Comparison of ENCODE assay signal across 24 cellular contexts in the genomic region with DNA sequence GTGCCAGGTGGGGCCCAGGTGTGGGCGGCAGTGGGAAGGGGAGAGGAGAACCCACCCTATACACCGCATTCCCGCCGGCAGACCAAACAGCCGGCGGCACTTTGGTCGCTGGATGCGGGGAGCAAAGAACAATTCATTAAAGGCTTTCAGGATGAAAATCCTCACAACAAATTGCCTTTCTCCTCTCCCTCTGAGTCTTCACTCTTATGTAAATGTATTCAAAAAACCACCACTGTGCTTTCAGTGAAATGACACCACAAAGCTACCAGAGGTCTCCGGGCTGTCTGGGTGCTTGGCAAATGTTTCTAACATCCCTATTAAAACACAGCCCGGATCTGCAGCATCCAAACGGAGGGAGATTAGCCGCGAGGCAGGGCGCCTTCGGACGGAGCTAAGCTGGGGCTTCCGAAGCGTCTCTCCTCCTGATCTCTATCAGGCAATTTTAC.
DNase-seq lines count a peak whose midpoint lies in the region; ATAC-seq and TF ChIP-seq lines count a peak whose summit lies in the region.
"Had no signal": no experiment of that assay in that cellular context is flagged by ENCODE, and none has a peak within 500 bp of the region (broad histone marks: within the 10 kb centered on the region; RNA-seq: fewer than 3 reads in every experiment).

No MANE protein-coding gene starts in this region.

- H2BK12ac ChIP-seq in neuronal stem cell (ENCODE audit: low read length): no peak overlapping the region

- no peak overlapping the region for H3K23ac ChIP-seq in neuronal stem cell (ENCODE audit: low read depth, low read length, poor library complexity)

- no peak overlapping the region for H2BK15ac ChIP-seq in neuronal stem cell (ENCODE audit: low read length)

- H3K79me2 ChIP-seq in hepatocyte: no peaks in the 10 kb centered on the region

- TF ChIP-seq CTCF in hepatocyte (IDR thresholded peaks at IDR 0.05; ENCODE audit: poor library complexity) (no peak), vagina (IDR thresholded peaks at IDR 0.05) (no peak)

- H3K9ac ChIP-seq in neuronal stem cell (ENCODE audit: low read depth, low read length, poor library complexity): no peak overlapping the region

- no peak for ATAC-seq in right cardiac atrium
- ATAC-seq: CD8-positive, alpha-beta T cell; HCT116; left ventricle myocardium superior; stimulated activated naive CD8-positive, alpha-beta T cell treated with anti-CD3 and anti-CD28 coated beads, Interleukin-15, amount 100 ng/mL, for 72 hours had no signal

- H3K14ac ChIP-seq in neuronal stem cell (ENCODE audit: low read length): no peak overlapping the region

- H2BK120ac ChIP-seq in neuronal stem cell (ENCODE audit: low read depth, low read length): no peak overlapping the region

- H3K27ac ChIP-seq in hepatocyte: no peak overlapping the region
- no peak overlapping the region for H3K27ac ChIP-seq in neuronal stem cell (replicated peaks; ENCODE audit: low read length)
- no peak overlapping the region for H3K27ac ChIP-seq in vagina
- no peak overlapping the region for H3K27ac ChIP-seq in right cardiac atrium (ENCODE audit: low read length)
- H3K27ac ChIP-seq: cardiac muscle cell, dorsolateral prefrontal cortex, tibial nerve had no signal

- DNase-seq in HAP-1 (ENCODE audit: low spot score in 2 of 2): peak; percentile 59 to 69
- peak; percentile 26 for DNase-seq in NCI-H748 treated with DMSO at 0.1 percent for 48 hours (lab: John Stamatoyannopoulos, UW)
- DNase-seq in hepatocyte (ENCODE audit: low spot score): no peak
- no peak for DNase-seq in neuronal stem cell (ENCODE audit: low spot score)
- no peak for DNase-seq in vagina (ENCODE audit: extremely low spot score in 2 of 2)
- DNase-seq in T-helper 2 cell: no peak
- no peak for DNase-seq in AG08396 (ENCODE audit: low spot score)
- DNase-seq in right cardiac atrium: no peak
- DNase-seq: activated CD8-positive, alpha-beta memory T cell treated with anti-CD3 and anti-CD28 coated beads, Interleukin-2, amount 50 U/mL, for 48 hours; activated effector memory CD4-positive, alpha-beta T cell treated with anti-CD3 and anti-CD28 coated beads, Interleukin-2, amount 50 U/mL, for 16 hours; CD8-positive, alpha-beta T cell; dorsolateral prefrontal cortex; foreskin melanocyte; left ventricle myocardium superior; NCI-H1048; NCI-H2029 treated with DMSO at 0.1 percent for 48 hours; NCI-H524 treated with DMSO at 0.1 percent for 48 hours; Right ventricle myocardium superior; stimulated activated CD4-positive, alpha-beta T cell treated with anti-CD3 and anti-CD28 coated beads, Interleukin-4, amount 100 ng/mL, for 4 hours; stimulated activated naive CD8-positive, alpha-beta T cell treated with anti-CD3 and anti-CD28 coated beads, Interleukin-15, amount 100 ng/mL, for 72 hours; T-helper 1 cell had no signal

- H3K4me1 ChIP-seq in HAP-1 (0 out of 2 replicates have a peak, but pooled peaks cover 3% of the 10 kb centered on the region), hepatocyte (ENCODE audit: insufficient read depth) (peaks cover 6% of the 10 kb centered on the region), neuronal stem cell (ENCODE audit: control insufficient read depth in 2 of 2, insufficient read depth in 1 of 2, low read depth in 1 of 2, low read length in 2 of 2) (peaks cover 8 to 11% of the 10 kb centered on the region in 2 donors), vagina (no peaks in the 10 kb centered on the region), right cardiac atrium (ENCODE audit: control insufficient read depth, insufficient read depth, low read length) (no peaks in the 10 kb centered on the region)
- H3K4me1 ChIP-seq: tibial nerve had no signal

- H3K36me3 ChIP-seq in HAP-1 (replicated peaks): no peaks in the 10 kb centered on the region
- no peaks in the 10 kb centered on the region for H3K36me3 ChIP-seq in hepatocyte (replicated peaks; ENCODE audit: insufficient read depth, low read depth)
- H3K36me3 ChIP-seq in neuronal stem cell (replicated peaks in 1 of 2; ENCODE audit: control insufficient read depth in 2 of 2, insufficient read depth in 2 of 2, low read length in 2 of 2): no peaks in the 10 kb centered on the region
- H3K36me3 ChIP-seq in vagina: no peaks in the 10 kb centered on the region
- H3K36me3 ChIP-seq: cardiac muscle cell, tibial nerve had no signal

- H3K9me2 ChIP-seq in hepatocyte (replicated peaks; ENCODE audit: insufficient read depth): no peaks in the 10 kb centered on the region

- no peak overlapping the region for H3K4ac ChIP-seq in neuronal stem cell (ENCODE audit: low read length)

- H3K27me3 ChIP-seq in HAP-1 (ENCODE audit: low read depth): no peaks in the 10 kb centered on the region
- H3K27me3 ChIP-seq in hepatocyte: no peaks in the 10 kb centered on the region
- H3K27me3 ChIP-seq in neuronal stem cell (ENCODE audit: control insufficient read depth in 3 of 3, insufficient read depth in 3 of 3, low read depth in 1 of 3, low read length in 3 of 3): peaks cover 0 to 24% (median 6%) of the 10 kb centered on the region in 3 experiments
- H3K27me3 ChIP-seq in vagina: no peaks in the 10 kb centered on the region
- H3K27me3 ChIP-seq in right cardiac atrium (ENCODE audit: control insufficient read depth, insufficient read depth): no peaks in the 10 kb centered on the region

- H3K4me2 ChIP-seq in hepatocyte: peak overlapping the region; percentile 47
- H3K4me2 ChIP-seq in neuronal stem cell (ENCODE audit: insufficient read depth, low read length, poor library complexity, severe bottlenecking): peak overlapping the region; percentile 33

- H3K18ac ChIP-seq in neuronal stem cell (ENCODE audit: low read length): no peak overlapping the region

- no peak overlapping the region for H4K91ac ChIP-seq in neuronal stem cell (ENCODE audit: low read depth, low read length, poor library complexity)

- no peaks in the 10 kb centered on the region for H3K79me1 ChIP-seq in neuronal stem cell (ENCODE audit: low read depth, low read length)

- WGBS in hepatocyte (ENCODE audit: low lambda C conversion rate, missing lambda C conversion rate): 53% methylated on average over 18 of the region's 18 CpGs
- WGBS in neuronal stem cell (ENCODE audit: extremely low coverage in 2 of 2, insufficient read length in 2 of 2, insufficient replicate concordance in 1 of 2), 2 donors: no CpG with 5 or more reads among the region's 18 CpGs
- 29% methylated on average over 18 of the region's 18 CpGs for WGBS in right cardiac atrium

- H2BK5ac ChIP-seq in neuronal stem cell (ENCODE audit: low read length): no peak overlapping the region

- peak overlapping the region; percentile 17 for H4K8ac ChIP-seq in neuronal stem cell (ENCODE audit: low read depth, low read length)

- no peak overlapping the region for H2AK5ac ChIP-seq in neuronal stem cell (ENCODE audit: low read depth, low read length)

- in situ Hi-C loops in HAP-1 (cut with MboI; ENCODE audit: low sequenced_read_pairs): no loop called here

- intact Hi-C loops in vagina (cut with DNase I) (no loop called here), right cardiac atrium (cut with DNase I) (no loop called here)

- no peaks in the 10 kb centered on the region for H4K20me1 ChIP-seq in hepatocyte (ENCODE audit: insufficient read depth, poor library complexity, severe bottlenecking)

- H2AFZ ChIP-seq in hepatocyte: no peak overlapping the region
- no peak overlapping the region for H2AFZ ChIP-seq in neuronal stem cell (ENCODE audit: low read length)

- no peak for TF ChIP-seq POLR2A in vagina (IDR thresholded peaks at IDR 0.05)

- H3K9me3 ChIP-seq in HAP-1 (no peaks in the 10 kb centered on the region), hepatocyte (ENCODE audit: low read depth) (no peaks in the 10 kb centered on the region), neuronal stem cell (replicated peaks in 1 of 2; ENCODE audit: control insufficient read depth in 2 of 2, insufficient read depth in 1 of 2, low read depth in 1 of 2, low read length in 2 of 2) (no peaks in the 10 kb centered on the region), vagina (no peaks in the 10 kb centered on the region), right cardiac atrium (ENCODE audit: control insufficient read depth, low read length) (no peaks in the 10 kb centered on the region)
- H3K9me3 ChIP-seq: tibial nerve had no signal

- H3K4me3 ChIP-seq in HAP-1 (no peak overlapping the region), hepatocyte (no peak overlapping the region), neuronal stem cell (ENCODE audit: low read length in 2 of 2) (no peak overlapping the region), vagina (no peak overlapping the region), right cardiac atrium (ENCODE audit: low read length) (no peak overlapping the region)
- H3K4me3 ChIP-seq: cardiac muscle cell, tibial nerve had no signal

Comparison
In these comparisons a context has a peak if more than half of its experiments do, and no peak if none do; other contexts are left out.
1. DNase-seq: peak in HAP-1 (2 of 2) and NCI-H748 treated with DMSO at 0.1 percent for 48 hours (single experiment); none in hepatocyte (single experiment), neuronal stem cell (single experiment), vagina (0 of 2), T-helper 2 cell (0 of 5), AG08396 (single experiment) and right cardiac atrium (0 of 3).